In genomic region chr2:22850310-22850709, GRCh38 we compare ENCODE assay signal across 8 cellular contexts.
"Had no signal": no experiment of that assay in that cellular context is flagged by ENCODE, and none has a peak within 500 bp of the region (broad histone marks: within the 10 kb centered on the region; RNA-seq: fewer than 3 reads in every experiment).

No MANE protein-coding gene starts in this region.

- FAIRE-seq: G401.6, GM12878, GM12891, GM12892, GM18507, GM19239 had no signal

- ATAC-seq: GM12878 had no signal

- DNase-seq: GDM1, GF-D8 had no signal

- H3K4me3 ChIP-seq: GM12878 had no signal
